Comparison of ENCODE assay signal across 20 cellular contexts in the genomic region with DNA sequence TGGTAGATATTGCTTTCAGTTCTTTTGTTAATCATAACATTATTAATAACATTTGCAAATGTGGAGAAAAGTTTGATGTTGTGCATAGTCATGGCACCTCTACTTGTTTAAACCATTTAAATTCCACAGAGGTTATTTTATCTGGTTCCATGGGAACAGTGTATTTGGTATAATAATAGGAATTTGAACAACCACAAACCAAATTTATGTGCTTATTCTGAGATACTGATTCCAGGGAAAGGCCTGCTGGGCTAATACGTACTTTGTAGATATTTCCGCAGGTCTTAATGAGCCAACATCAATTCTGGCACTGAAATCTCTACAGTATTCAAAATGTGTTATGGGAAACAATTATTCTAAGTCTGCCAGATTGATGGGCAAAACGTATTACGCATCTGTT.
"Had no signal": no experiment of that assay in that cellular context is flagged by ENCODE, and none has a peak within 500 bp of the region (broad histone marks: within the 10 kb centered on the region; RNA-seq: fewer than 3 reads in every experiment).

No MANE protein-coding gene starts in this region.

- H3K4me3 ChIP-seq: left lung, tibial nerve had no signal

- H3K27ac ChIP-seq: foreskin keratinocyte, left lung, tibial nerve had no signal

- DNase-seq: activated B cell treated with CpG ODN at 0.5 μM for 24 hours; activated CD4-positive, alpha-beta memory T cell treated with anti-CD3 and anti-CD28 coated beads for 36 hours; activated CD4-positive, alpha-beta T cell treated with anti-CD3 and anti-CD28 coated beads for 4 hours; activated gamma-delta T cell treated with Interleukin-2 at 50 U/mL for 16 hours; activated T-cell treated with anti-CD3 and anti-CD28 coated beads for 4 hours; amniotic stem cell; cortex of kidney; foreskin keratinocyte; glutamatergic neuron; left lung; midbrain; occipital lobe; retina; stimulated activated CD4-positive, alpha-beta T cell treated with anti-CD3 and anti-CD28 coated beads, Interleukin-12 subunit alpha, Interleukin-12 subunit beta, amount 100 ng/mL, for 4 hours; stimulated activated CD4-positive, alpha-beta T cell treated with anti-CD3 and anti-CD28 coated beads, Interleukin-1b, Interleukin-23, amount 100 ng/mL, for 48 hours; stimulated activated CD8-positive, alpha-beta memory T cell treated with anti-CD3 and anti-CD28 coated beads, Interleukin-4, amount 100 ng/mL, for 48 hours; stimulated activated naive CD4-positive, alpha-beta T cell; T-cell had no signal

- H3K9me3 ChIP-seq: left lung, tibial nerve had no signal

- FAIRE-seq: urothelium cell line had no signal

- H3K4me1 ChIP-seq: foreskin keratinocyte, left lung, tibial nerve had no signal

- H3K36me3 ChIP-seq: left lung, tibial nerve had no signal

- H3K27me3 ChIP-seq: foreskin keratinocyte, left lung, tibial nerve had no signal
